In genomic region chr2:197810023-197810422, GRCh38 we compare ENCODE assay signal across 24 cellular contexts. TPM values are rescaled to one million over a fixed set of nuclear protein-coding genes. Genes with fewer than 3 reads are reported as not detected.
"Had no signal": no experiment of that assay in that cellular context is flagged by ENCODE, and none has a peak within 500 bp of the region (broad histone marks: within the 10 kb centered on the region; RNA-seq: fewer than 3 reads in every experiment).

No MANE protein-coding gene starts in this region.

- H3K27me3 ChIP-seq: gastrocnemius medialis, right lobe of liver, suprapubic skin, thyroid gland had no signal

- H3K4me3 Mint-ChIP-seq: naive B cell; stimulated activated effector memory CD8-positive, alpha-beta T cell treated with anti-CD3 and anti-CD28 coated beads, Interleukin-12 subunit alpha, Interleukin-12 subunit beta, amount 100 ng/mL, for 72 hours; type B pancreatic cell had no signal

- H3K9me3 ChIP-seq: gastrocnemius medialis, left lung, neutrophil, psoas muscle, right lobe of liver, suprapubic skin, thyroid gland had no signal

- DNase-seq: effector memory CD4-positive, alpha-beta T cell; gastrocnemius medialis; glutamatergic neuron; hippocampal formation; kidney glomerular epithelial cell; left lung; mesendoderm; naive B cell; psoas muscle; retina; right lobe of liver; stimulated activated CD4-positive, alpha-beta T cell treated with anti-CD3 and anti-CD28 coated beads, Interleukin-4, amount 100 ng/mL, for 1 hour; stimulated activated CD8-positive, alpha-beta memory T cell treated with anti-CD3 and anti-CD28 coated beads, Interleukin-4, amount 100 ng/mL, for 48 hours; stimulated activated naive CD8-positive, alpha-beta T cell treated with anti-CD3 and anti-CD28 coated beads, Interleukin-15, Interleukin-2, amounts not matched to agents 100 U/mL and 50 U/mL, for 24 hours; thyroid gland had no signal

- H3K36me3 ChIP-seq: gastrocnemius medialis, left lung, neutrophil, right lobe of liver, suprapubic skin, thyroid gland had no signal

- H3K4me3 ChIP-seq: gastrocnemius medialis, left lung, psoas muscle, right lobe of liver, suprapubic skin, thyroid gland had no signal

- H3K27ac ChIP-seq: left lung, neutrophil, right lobe of liver, suprapubic skin, thyroid gland had no signal

- H3K36me3 Mint-ChIP-seq: naive B cell; stimulated activated effector memory CD8-positive, alpha-beta T cell treated with anti-CD3 and anti-CD28 coated beads, Interleukin-12 subunit alpha, Interleukin-12 subunit beta, amount 100 ng/mL, for 72 hours; type B pancreatic cell had no signal

- H3K9me3 Mint-ChIP-seq: naive B cell; stimulated activated effector memory CD8-positive, alpha-beta T cell treated with anti-CD3 and anti-CD28 coated beads, Interleukin-12 subunit alpha, Interleukin-12 subunit beta, amount 100 ng/mL, for 72 hours; type B pancreatic cell had no signal

- H3K27ac Mint-ChIP-seq: naive B cell; stimulated activated effector memory CD8-positive, alpha-beta T cell treated with anti-CD3 and anti-CD28 coated beads, Interleukin-12 subunit alpha, Interleukin-12 subunit beta, amount 100 ng/mL, for 72 hours; type B pancreatic cell had no signal

- H3K4me1 ChIP-seq: thyroid gland had no signal

- ATAC-seq: esophagus mucosa; gastrocnemius medialis; left lung; psoas muscle; right lobe of liver; stimulated activated effector memory CD8-positive, alpha-beta T cell treated with anti-CD3 and anti-CD28 coated beads, Interleukin-12 subunit alpha, Interleukin-12 subunit beta, amount 100 ng/mL, for 72 hours; stimulated activated naive CD8-positive, alpha-beta T cell treated with anti-CD3 and anti-CD28 coated beads, Interleukin-15, Interleukin-2, amounts not matched to agents 100 U/mL and 50 U/mL, for 24 hours had no signal

RNA-seq across cellular contexts. Expression of gene BOLL, which starts 24.9 kb away (rescaled TPM):
- total RNA-seq: esophagus mucosa, fibroblast of lung, left lung, lung microvascular endothelial cell, osteoblast, right lobe of liver, suprapubic skin had no signal
- polyA plus RNA-seq: fibroblast of lung, neural cell had no signal
